ENCODE assay signal across 25 cellular contexts in genomic region chr21:44498965-44499560, GRCh38. TPM values are rescaled to one million over a fixed set of nuclear protein-coding genes. Genes with fewer than 3 reads are reported as not detected.
DNase-seq lines count a peak whose midpoint lies in the region; FAIRE-seq and TF ChIP-seq lines count a peak whose summit lies in the region.
"Had no signal": no experiment of that assay in that cellular context is flagged by ENCODE, and none has a peak within 500 bp of the region (broad histone marks: within the 10 kb centered on the region; RNA-seq: fewer than 3 reads in every experiment).

No MANE protein-coding gene starts in this region.

- FAIRE-seq in kidney (lab: Jason Lieb, UNC): no peak

- intact Hi-C loops in kidney (cut with DNase I): no loop called here
- intact Hi-C loops in ascending aorta (cut with DNase I): no loop called here

- H3K4me3 ChIP-seq in kidney (ENCODE audit: low read length in 2 of 2) (no peak overlapping the region), ascending aorta (no peak overlapping the region)

- in situ Hi-C loops in GM13976 (cut with MboI; ENCODE audit: low sequenced_read_pairs, unreplicated experiment): loop anchor here (10.0 kb wide), 1 partner anchor 296 kb away; no protein-coding TSS in a partner anchor

- H3K9me3 ChIP-seq in kidney (ENCODE audit: control insufficient read depth in 1 of 2, low read length in 2 of 2) (no peaks in the 10 kb centered on the region), ascending aorta (no peaks in the 10 kb centered on the region)
- H3K9me3 ChIP-seq: Caco-2 had no signal

- DNase-seq in DMS53 (lab: John Stamatoyannopoulos, UW): peak; percentile 62
- no peak for DNase-seq in DMS53 treated with DMSO at 0.1 percent for 48 hours (lab: John Stamatoyannopoulos, UW; ENCODE audit: unreplicated experiment)
- DNase-seq in COLO668 (lab: John Stamatoyannopoulos, UW; ENCODE audit: unreplicated experiment): peak; percentile 75
- peak; percentile 84 for DNase-seq in NCI-H748 (lab: John Stamatoyannopoulos, UW; ENCODE audit: unreplicated experiment)
- peak; percentile 62 for DNase-seq in kidney
- DNase-seq in ascending aorta (ENCODE audit: low spot score in 2 of 2): no peak
- DNase-seq in GM13976 (ENCODE audit: low spot score): no peak
- no peak for DNase-seq in caudate nucleus (lab: John Stamatoyannopoulos, UW)
- DNase-seq: Caco-2, DND-41, H9, IMR-90, NCI-H1694 treated with DMSO at 0.1 percent for 48 hours, NCI-H2171, NCI-H446 treated with DMSO at 0.1 percent for 48 hours, NCI-H82, PC-3, T-helper 2 cell had no signal

- no peak overlapping the region for H3K9ac ChIP-seq in kidney (ENCODE audit: low read length in 2 of 2)

- no peaks in the 10 kb centered on the region for H3K27me3 ChIP-seq in ascending aorta

- H3K4me1 ChIP-seq in kidney (ENCODE audit: control insufficient read depth in 1 of 2, insufficient read depth in 1 of 2, low read depth in 1 of 2, low read length in 2 of 2) (no peaks in the 10 kb centered on the region), ascending aorta (no peaks in the 10 kb centered on the region)
- H3K4me1 ChIP-seq: Caco-2 had no signal

- H3K27ac ChIP-seq in kidney (ENCODE audit: low read depth in 2 of 2, low read length in 2 of 2) (no peak overlapping the region), ascending aorta (no peak overlapping the region), caudate nucleus (ENCODE audit: low read depth, low read length) (no peak overlapping the region)
- H3K27ac ChIP-seq: 22Rv1, HL-60 had no signal

- H3K36me3 ChIP-seq in kidney (ENCODE audit: control insufficient read depth in 1 of 2, insufficient read depth in 2 of 2, low read length in 2 of 2) (no peaks in the 10 kb centered on the region), ascending aorta (no peaks in the 10 kb centered on the region)

- TF ChIP-seq CTCF in kidney (IDR thresholded peaks at IDR 0.05; ENCODE audit: borderline replicate concordance, extremely low read depth, insufficient read depth): no peak
- TF ChIP-seq CTCF in ascending aorta (IDR thresholded peaks at IDR 0.05): no peak
- TF ChIP-seq CTCF in GM13976 (IDR thresholded peaks at IDR 0.05; ENCODE audit: borderline replicate concordance, control extremely low read depth, extremely low read depth, insufficient read depth, missing control alignments): no peak

RNA-seq across cellular contexts. Expression of gene KRTAP10-1, which starts 40.9 kb away (rescaled TPM):
- total RNA-seq in kidney (not detected), ascending aorta (not detected)
- polyA plus RNA-seq in kidney (ENCODE audit: insufficient read depth, low read depth, low replicate concordance): not detected
- total RNA-seq: Caco-2, G401, H9, HT1080, IMR-90, M059J, PC-3, SK-MEL-5 had no signal
- polyA plus RNA-seq: AG04450, IMR-90 had no signal

RNA-seq across cellular contexts. Expression of gene LRRC3, which starts 43.8 kb away (rescaled TPM):
- 1.4 TPM for total RNA-seq in kidney
- polyA plus RNA-seq in kidney (ENCODE audit: insufficient read depth, low read depth, low replicate concordance): 0.60 TPM
- 2.2 TPM for total RNA-seq in ascending aorta
- total RNA-seq: HT1080, M059J had no signal

RNA-seq across cellular contexts. Expression of gene KRTAP10-2, which starts 52.2 kb away (rescaled TPM):
- total RNA-seq in kidney: not detected
- not detected for polyA plus RNA-seq in kidney (ENCODE audit: insufficient read depth, low read depth, low replicate concordance)
- not detected for total RNA-seq in ascending aorta
- total RNA-seq: Caco-2, G401, H9, HT1080, IMR-90, M059J, PC-3, SK-MEL-5 had no signal
- polyA plus RNA-seq: AG04450, IMR-90 had no signal

RNA-seq across cellular contexts. Expression of gene KRTAP10-3, which starts 59.5 kb away (rescaled TPM):
- total RNA-seq in kidney (not detected), ascending aorta (not detected)
- not detected for polyA plus RNA-seq in kidney (ENCODE audit: insufficient read depth, low read depth, low replicate concordance)
- total RNA-seq: Caco-2, G401, H9, HT1080, IMR-90, M059J, PC-3, SK-MEL-5 had no signal
- polyA plus RNA-seq: AG04450, IMR-90 had no signal

Comparison
In these comparisons a context has a peak if more than half of its experiments do, and no peak if none do; other contexts are left out.
1. DNase-seq: peak in DMS53 (single experiment), COLO668 (single experiment), NCI-H748 (single experiment) and kidney (single experiment); none in DMS53 treated with DMSO at 0.1 percent for 48 hours (single experiment), ascending aorta (0 of 2), GM13976 (single experiment) and caudate nucleus (0 of 61).